ENCODE assay signal across 35 cellular contexts in genomic region chr2:177478907-177479306, GRCh38.
"Had no signal": no experiment of that assay in that cellular context is flagged by ENCODE, and none has a peak within 500 bp of the region (broad histone marks: within the 10 kb centered on the region; RNA-seq: fewer than 3 reads in every experiment).

No MANE protein-coding gene starts in this region.

- DNase-seq: Karpas-422, Kasumi-1, MG63, MM.1S, MV-4-11, NCI-H1048, NCI-H1092, NCI-H1092 treated with DMSO at 0.1 percent for 48 hours, NCI-H1105, NCI-H1105 treated with DMSO at 0.1 percent for 48 hours, NCI-H1417, NCI-H1417 treated with DMSO at 0.1 percent for 48 hours, NCI-H1436, NCI-H1436 treated with DMSO at 0.1 percent for 48 hours, NCI-H146, NCI-H1694, NCI-H1694 treated with DMSO at 0.1 percent for 48 hours, NCI-H187, NCI-H187 treated with DMSO at 0.1 percent for 48 hours, NCI-H1930, NCI-H2029, NCI-H2029 treated with DMSO at 0.1 percent for 48 hours, NCI-H2081, NCI-H2081 treated with DMSO at 0.1 percent for 48 hours, NCI-H2107, NCI-H2171, NCI-H2171 treated with DMSO at 0.1 percent for 48 hours, NCI-H2227 treated with DMSO at 0.1 percent for 48 hours, NCI-H226, NCI-H345, NCI-H446, NCI-H446 treated with DMSO at 0.1 percent for 48 hours, NCI-H510A, NCI-H510A treated with DMSO at 0.1 percent for 48 hours, NCI-H524 had no signal

- H3K4me3 ChIP-seq: MG63 had no signal

- H3K27me3 ChIP-seq: MG63 had no signal
